Comparison of ENCODE assay signal across 9 cellular contexts in genomic region chr3:178083906-178084823, GRCh38.
DNase-seq lines count a peak whose midpoint lies in the region; ATAC-seq, FAIRE-seq and TF ChIP-seq lines count a peak whose summit lies in the region.
"Had no signal": no experiment of that assay in that cellular context is flagged by ENCODE, and none has a peak within 500 bp of the region (broad histone marks: within the 10 kb centered on the region; RNA-seq: fewer than 3 reads in every experiment).

No MANE protein-coding gene starts in this region.

- peaks cover 41% of the 10 kb centered on the region for H3K4me1 Mint-ChIP-seq in activated T-cell treated with anti-CD3 and anti-CD28 coated beads, Interleukin-2, amount 50 U/mL, for 24 hours (ENCODE audit: low read depth)
- H3K4me1 Mint-ChIP-seq in nephron progenitor cell = peaks cover 100% of the 10 kb centered on the region

- no peak overlapping the region for H4K91ac ChIP-seq in H1 (replicated peaks; ENCODE audit: insufficient read length, low read length)

- H3K23me2 ChIP-seq in H1 (ENCODE audit: low read depth, low read length) = no peaks in the 10 kb centered on the region

- no peak for DNase-seq in activated T-cell treated with anti-CD3 and anti-CD28 coated beads, Interleukin-2, amount 50 U/mL, for 24 hours
- no peak for DNase-seq in activated T-cell treated with anti-CD3 and anti-CD28 coated beads, Interleukin-2, amount 50 U/mL, for 48 hours
- peak; percentile 47 for DNase-seq in NCI-H82 treated with DMSO at 0.1 percent for 48 hours (lab: John Stamatoyannopoulos, UW; ENCODE audit: unreplicated experiment)
- DNase-seq in H1 (ENCODE audit: low read depth in 1 of 2, low spot score in 2 of 2) = no peak
- no peak for DNase-seq in nephron progenitor cell
- DNase-seq in stimulated activated CD4-positive, alpha-beta T cell treated with anti-CD3 and anti-CD28 coated beads, Interleukin-4, amount 100 ng/mL, for 24 hours = no peak

- H3K27me3 ChIP-seq in H1 (replicated peaks in 1 of 4; ENCODE audit: control insufficient read depth in 3 of 4, extremely low read depth in 1 of 4, insufficient read depth in 3 of 4, low read length in 3 of 4) = no peaks in the 10 kb centered on the region

- peak overlapping the region; percentile 2 for H3K27ac Mint-ChIP-seq in activated T-cell treated with anti-CD3 and anti-CD28 coated beads, Interleukin-2, amount 50 U/mL, for 24 hours
- H3K27ac Mint-ChIP-seq in nephron progenitor cell = peak overlapping the region; percentile 96

- CTCF ChIA-PET in H1 (lab: Charles Lee; ENCODE audit: partially characterized antibody) = interaction anchor here (0.7 to 2.3 kb wide), 18 partner anchors 10 to 442 kb away, joined by 3 to 16 read pairs (median 3); no protein-coding TSS in a partner anchor

- peak in 2 of 3 experiments; percentile 63 to 90; a peak in 3 of 4 replicates for TF ChIP-seq CTCF in H1 (IDR thresholded peaks at IDR 0.05; ENCODE audit: control extremely low read depth in 1 of 3, insufficient read depth in 1 of 3, low read depth in 1 of 3, low read length in 3 of 3)
- TF ChIP-seq CTCF in nephron progenitor cell (IDR thresholded peaks at IDR 0.05) = peak; percentile 46

- H3K56ac ChIP-seq in H1 (replicated peaks; ENCODE audit: insufficient read length, low read depth, low read length) = no peak overlapping the region

- peak overlapping the region; percentile 55 for H4K5ac ChIP-seq in H1 (ENCODE audit: insufficient read length, low read depth, low read length)

- WGBS in H1 (ENCODE audit: extremely low coverage in 1 of 2, insufficient coverage in 1 of 2, insufficient read length in 1 of 2, insufficient replicate concordance in 2 of 2, low coverage in 1 of 2, low lambda C conversion rate in 2 of 2, missing lambda C conversion rate in 1 of 2), 2 experiments = 68% methylated on average over 6 of the region's 6 CpGs; no CpG with 5 or more reads in 1 of the 2 experiments

- H3K36me3 Mint-ChIP-seq in activated T-cell treated with anti-CD3 and anti-CD28 coated beads, Interleukin-2, amount 50 U/mL, for 24 hours (ENCODE audit: low read depth) = no peaks in the 10 kb centered on the region
- H3K36me3 Mint-ChIP-seq in nephron progenitor cell (ENCODE audit: low read depth) = peaks cover 6% of the 10 kb centered on the region

- H3K18ac ChIP-seq in H1 (ENCODE audit: extremely low read depth, low read length) = 0 out of 2 replicates have a peak overlapping the region, but pooled peaks have one; percentile 4

- H2BK12ac ChIP-seq in H1 (ENCODE audit: low read depth, low read length) = peak overlapping the region; percentile 44

- no peak for TF ChIP-seq EP300 in H1 (IDR thresholded peaks at IDR 0.05; ENCODE audit: borderline replicate concordance in 1 of 2, low read depth in 2 of 2, low read length in 2 of 2)

- no peaks in the 10 kb centered on the region for H3K36me3 ChIP-seq in H1 (ENCODE audit: control insufficient read depth in 2 of 4, insufficient read depth in 4 of 4, low read length in 3 of 4)

- no peak overlapping the region for H3K14ac ChIP-seq in H1 (ENCODE audit: insufficient read length)

- H3K9ac ChIP-seq in H1 (replicated peaks in 1 of 4; ENCODE audit: extremely low read depth in 1 of 4, low read depth in 3 of 4, low read length in 3 of 4) = 0 out of 7 replicates have a peak overlapping the region, but pooled peaks of 1 of the 4 experiments have one; percentile 1

- no peaks in the 10 kb centered on the region for H3K79me2 ChIP-seq in H1 (ENCODE audit: control insufficient read depth in 1 of 2, insufficient read depth in 2 of 2, low read length in 2 of 2)

- peak overlapping the region; percentile 44 for H2BK120ac ChIP-seq in H1 (replicated peaks; ENCODE audit: low read depth, low read length)

- no peak for TF ChIP-seq POLR2A in H1 (IDR thresholded peaks at IDR 0.05; ENCODE audit: control extremely low read depth in 1 of 2, low read depth in 2 of 2, low read length in 2 of 2)

- H2AK5ac ChIP-seq in H1 (ENCODE audit: low read depth, low read length) = no peak overlapping the region

- no peaks in the 10 kb centered on the region for H3K9me3 Mint-ChIP-seq in activated T-cell treated with anti-CD3 and anti-CD28 coated beads, Interleukin-2, amount 50 U/mL, for 24 hours
- no peaks in the 10 kb centered on the region for H3K9me3 Mint-ChIP-seq in nephron progenitor cell
- H3K9me3 Mint-ChIP-seq: activated T-cell treated with anti-CD3 and anti-CD28 coated beads, Interleukin-2, amount 50 U/mL, for 4 hours had no signal

- no peak for FAIRE-seq in H1 (lab: Jason Lieb, UNC)

- no peak overlapping the region for H4K8ac ChIP-seq in H1 (ENCODE audit: extremely low read depth, insufficient read depth, low read length)

- no peak overlapping the region for H3K23ac ChIP-seq in H1 (ENCODE audit: insufficient read length)

- H2BK20ac ChIP-seq in H1 (ENCODE audit: low read length) = no peak overlapping the region

- 0 out of 2 replicates have a peak overlapping the region, but pooled peaks have one; percentile 34 for H2BK15ac ChIP-seq in H1 (ENCODE audit: low read length)

- H3K79me1 ChIP-seq in H1 (ENCODE audit: low read depth, low read length) = no peaks in the 10 kb centered on the region

- no peak overlapping the region for H2BK5ac ChIP-seq in H1 (ENCODE audit: low read depth, low read length)

- H3K27ac ChIP-seq in H1 (ENCODE audit: low read depth, low read length) = peak overlapping the region; percentile 68; the same call in 1 of the 2 replicates

- H3K9me3 ChIP-seq in H1 (ENCODE audit: insufficient read depth in 2 of 2, low read depth in 1 of 2, low read length in 1 of 2) = no peaks in the 10 kb centered on the region

- no peaks in the 10 kb centered on the region for H3K27me3 Mint-ChIP-seq in activated T-cell treated with anti-CD3 and anti-CD28 coated beads, Interleukin-2, amount 50 U/mL, for 24 hours
- no peaks in the 10 kb centered on the region for H3K27me3 Mint-ChIP-seq in nephron progenitor cell (ENCODE audit: low read depth, poor library complexity)

- POLR2A ChIA-PET in H1 (lab: Charles Lee; ENCODE audit: partially characterized antibody) = interaction anchor here (0.7 kb wide), 1 partner anchor 159 kb away, joined by 3 read pairs; no protein-coding TSS in a partner anchor

- no peak overlapping the region for H3K4me3 Mint-ChIP-seq in activated T-cell treated with anti-CD3 and anti-CD28 coated beads, Interleukin-2, amount 50 U/mL, for 24 hours
- peak overlapping the region; percentile 67 for H3K4me3 Mint-ChIP-seq in nephron progenitor cell
- H3K4me3 Mint-ChIP-seq: activated T-cell treated with anti-CD3 and anti-CD28 coated beads, Interleukin-2, amount 50 U/mL, for 4 hours had no signal

- ATAC-seq in HG02571 (IDR thresholded peaks at IDR 0.05; ENCODE audit: unreplicated experiment) = no peak
- ATAC-seq in GM21717 (IDR thresholded peaks at IDR 0.05; ENCODE audit: unreplicated experiment) = no peak

- H3K4me2 ChIP-seq in H1 (ENCODE audit: insufficient read depth in 1 of 2, low read depth in 2 of 2, low read length in 2 of 2) = peak overlapping the region in 1 of 2 experiments; percentile 22; a peak in 1 of 4 replicates

- H2AFZ ChIP-seq in H1 (ENCODE audit: low read length) = peak overlapping the region; percentile 65

- H3K4ac ChIP-seq in H1 (replicated peaks; ENCODE audit: insufficient read length, low read depth, low read length) = no peak overlapping the region

- H3K4me3 ChIP-seq in H1 (ENCODE audit: extremely low read depth in 1 of 4, insufficient read depth in 2 of 4, low read depth in 3 of 4, low read length in 4 of 4) = peak overlapping the region in 1 of 4 experiments; percentile 26; a peak in 1 of 8 replicates

- peak; percentile 41 to 47 for TF ChIP-seq RAD21 in H1 (IDR thresholded peaks at IDR 0.05 in 1 of 2, conservative IDR thresholded peaks at IDR 0.05 in 1 of 2; ENCODE audit: low read depth in 2 of 2, low read length in 2 of 2)

- peaks cover 0 to 12% (median 4%) of the 10 kb centered on the region in 4 experiments; a peak in 3 of 7 replicates for H3K4me1 ChIP-seq in H1 (replicated peaks in 1 of 4; ENCODE audit: control insufficient read depth in 3 of 4, insufficient read depth in 4 of 4, low read length in 3 of 4)

- no peaks in the 10 kb centered on the region for H4K20me1 ChIP-seq in H1 (replicated peaks in 1 of 2; ENCODE audit: control insufficient read depth in 1 of 2, insufficient read depth in 2 of 2, low read length in 2 of 2)

TF ChIP-seq in H1, 55 proteins besides CTCF, POLR2A, EP300 and RAD21:
- TF ChIP-seq CTBP2 (IDR thresholded peaks at IDR 0.05; ENCODE audit: borderline replicate concordance, insufficient read depth, insufficient read length, low read length) = no peak
- no peak for TF ChIP-seq KDM5A (IDR thresholded peaks at IDR 0.05; ENCODE audit: low read length)
- TF ChIP-seq ASH2L (IDR thresholded peaks at IDR 0.05; ENCODE audit: low read length) = no peak
- no peak for TF ChIP-seq PHF8 (conservative IDR thresholded peaks at IDR 0.05; ENCODE audit: low read depth, low read length)
- peak; percentile 60; the same call in 1 of the 2 replicates for TF ChIP-seq MAFK (IDR thresholded peaks at IDR 0.05; ENCODE audit: low read depth, low read length)
- peak; percentile 43; the same call in 1 of the 2 replicates for TF ChIP-seq TEAD4 (IDR thresholded peaks at IDR 0.05; ENCODE audit: low read depth, low read length)
- no peak for TF ChIP-seq SP2 (IDR thresholded peaks at IDR 0.05; ENCODE audit: low read length)
- no peak for TF ChIP-seq RXRA (IDR thresholded peaks at IDR 0.05; ENCODE audit: insufficient read depth, low read depth, low read length)
- no peak for TF ChIP-seq KDM4A (IDR thresholded peaks at IDR 0.05; ENCODE audit: low read depth, low read length, severe bottlenecking)
- no peak for TF ChIP-seq YY1 (IDR thresholded peaks at IDR 0.05; ENCODE audit: low read depth, low read length)
- TF ChIP-seq BACH1 (IDR thresholded peaks at IDR 0.05; ENCODE audit: low read length) = peak; percentile 86
